Comparison of ENCODE assay signal across 10 cellular contexts in genomic region chr9:138022121-138022741, GRCh38.
A peak's percentile ranks its signal among the peaks of the same experiment; 100 is the strongest.
DNase-seq lines count a peak whose midpoint lies in the region; ATAC-seq lines count a peak whose summit lies in the region.
"Had no signal": no experiment of that assay in that cellular context is flagged by ENCODE, and none has a peak within 500 bp of the region (broad histone marks: within the 10 kb centered on the region; RNA-seq: fewer than 3 reads in every experiment).

No MANE protein-coding gene starts in this region.

- no peaks in the 10 kb centered on the region for H3K4me1 Mint-ChIP-seq in stimulated activated effector memory CD8-positive, alpha-beta T cell treated with anti-CD3 and anti-CD28 coated beads, Interleukin-12 subunit alpha, Interleukin-12 subunit beta, amount 100 ng/mL, for 72 hours
- H3K4me1 Mint-ChIP-seq: memory B cell had no signal

- ATAC-seq in esophagus mucosa (peak; percentile 63), HG02840 (IDR thresholded peaks at IDR 0.05; ENCODE audit: low FRiP score, unreplicated experiment) (no peak)
- ATAC-seq in stimulated activated effector memory CD8-positive, alpha-beta T cell treated with anti-CD3 and anti-CD28 coated beads, Interleukin-12 subunit alpha, Interleukin-12 subunit beta, amount 100 ng/mL, for 72 hours: peak; percentile 4
- ATAC-seq: CD8-positive, alpha-beta T cell had no signal

- H3K36me3 Mint-ChIP-seq in stimulated activated effector memory CD8-positive, alpha-beta T cell treated with anti-CD3 and anti-CD28 coated beads, Interleukin-12 subunit alpha, Interleukin-12 subunit beta, amount 100 ng/mL, for 72 hours: no peaks in the 10 kb centered on the region
- H3K36me3 Mint-ChIP-seq: CD8-positive, alpha-beta T cell; memory B cell had no signal

- DNase-seq in activated T-cell treated with anti-CD3 and anti-CD28 coated beads, Interleukin-2, amount 50 U/mL, for 48 hours: peak; percentile 34 to 42
- no peak for DNase-seq in activated T-cell treated with anti-CD3 and anti-CD28 coated beads for 4 hours
- peak; percentile 96 for DNase-seq in NCI-H69 (lab: John Stamatoyannopoulos, UW)
- DNase-seq in stimulated activated effector memory CD8-positive, alpha-beta T cell treated with anti-CD3 and anti-CD28 coated beads, Interleukin-12 subunit alpha, Interleukin-12 subunit beta, amount 100 ng/mL, for 72 hours (ENCODE audit: low spot score in 2 of 2): peak in 1 of 2 donors; percentile 43
- DNase-seq in kidney glomerular epithelial cell (lab: John Stamatoyannopoulos, UW): no peak
- DNase-seq in NCI-H82 treated with DMSO at 0.1 percent for 48 hours (lab: John Stamatoyannopoulos, UW; ENCODE audit: unreplicated experiment): no peak

- H3K4me3 Mint-ChIP-seq in stimulated activated effector memory CD8-positive, alpha-beta T cell treated with anti-CD3 and anti-CD28 coated beads, Interleukin-12 subunit alpha, Interleukin-12 subunit beta, amount 100 ng/mL, for 72 hours: no peak overlapping the region
- H3K4me3 Mint-ChIP-seq: CD8-positive, alpha-beta T cell had no signal

- no peaks in the 10 kb centered on the region for H3K9me3 Mint-ChIP-seq in stimulated activated effector memory CD8-positive, alpha-beta T cell treated with anti-CD3 and anti-CD28 coated beads, Interleukin-12 subunit alpha, Interleukin-12 subunit beta, amount 100 ng/mL, for 72 hours
- H3K9me3 Mint-ChIP-seq: CD8-positive, alpha-beta T cell; memory B cell had no signal

- no peak overlapping the region for H3K27ac Mint-ChIP-seq in stimulated activated effector memory CD8-positive, alpha-beta T cell treated with anti-CD3 and anti-CD28 coated beads, Interleukin-12 subunit alpha, Interleukin-12 subunit beta, amount 100 ng/mL, for 72 hours
- H3K27ac Mint-ChIP-seq: CD8-positive, alpha-beta T cell; memory B cell had no signal

Comparison
In these comparisons a context has a peak if more than half of its experiments do, and no peak if none do; other contexts are left out.
1. DNase-seq: peak in activated T-cell treated with anti-CD3 and anti-CD28 coated beads, Interleukin-2, amount 50 U/mL, for 48 hours (2 of 2) and NCI-H69 (single experiment); none in activated T-cell treated with anti-CD3 and anti-CD28 coated beads for 4 hours (single experiment), kidney glomerular epithelial cell (single experiment) and NCI-H82 treated with DMSO at 0.1 percent for 48 hours (single experiment).